20 cellular contexts compared by ENCODE assay signal in the genomic region with DNA sequence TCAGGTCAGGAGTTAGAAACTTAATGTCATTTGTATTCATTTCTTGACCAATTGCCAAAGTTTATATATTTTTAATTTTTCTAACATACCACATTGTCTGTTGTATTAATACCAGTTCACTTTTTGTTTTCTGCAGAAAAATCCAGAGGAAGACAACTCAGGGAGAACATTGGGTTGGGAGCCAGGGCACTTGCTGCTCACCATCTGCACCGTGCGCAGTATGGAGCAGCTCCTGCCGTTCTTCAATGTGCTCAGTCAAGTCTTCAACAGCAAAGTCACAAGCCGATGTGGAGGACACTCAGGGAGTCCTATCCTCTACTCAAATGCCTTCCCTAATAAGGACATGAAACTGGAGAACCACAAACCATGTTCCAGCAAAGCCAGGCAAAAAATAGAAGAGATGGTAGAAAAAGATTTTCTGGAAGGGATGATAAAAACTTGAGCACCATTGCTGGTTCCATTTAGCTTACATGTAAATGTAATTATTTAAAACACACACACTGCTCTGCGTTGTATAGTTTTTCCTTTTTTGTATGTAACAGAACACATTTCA.
"Had no signal": no experiment of that assay in that cellular context is flagged by ENCODE, and none has a peak within 500 bp of the region (broad histone marks: within the 10 kb centered on the region; RNA-seq: fewer than 3 reads in every experiment).

No MANE protein-coding gene starts in this region.

- H3K27ac ChIP-seq: esophagus squamous epithelium, spleen, tibial artery had no signal

- H3K4me1 Mint-ChIP-seq: central memory CD8-positive, alpha-beta T cell; nephron progenitor cell; stimulated activated memory B cell treated with anti-CD40 and anti-IgM and Interleukin-4, amounts not matched to agents 10 μg/mL and 1 μg/mL and 100 μg/mL, for 72 hours had no signal

- H3K27ac Mint-ChIP-seq: dendritic cell treated with granulocyte-macrophage colony-stimulating factor and Interleukin-4, amounts not matched to agents 40 ng/mL and 50 ng/mL, for 4 days; stimulated activated memory B cell treated with anti-CD40 and anti-IgM and Interleukin-4, amounts not matched to agents 10 μg/mL and 1 μg/mL and 100 μg/mL, for 72 hours had no signal

- DNase-seq: effector memory CD8-positive, alpha-beta T cell; esophagus squamous epithelium; foreskin fibroblast; kidney; left colon; left ventricle myocardium superior; naive thymus-derived CD4-positive, alpha-beta T cell; nephron progenitor cell; posterior cingulate gyrus; right cardiac atrium; spleen; stimulated activated CD4-positive, alpha-beta T cell treated with anti-CD3 and anti-CD28 coated beads, Interleukin-15, amount 100 ng/mL, for 24 hours; stimulated activated CD4-positive, alpha-beta T cell treated with anti-CD3 and anti-CD28 coated beads, Interleukin-1b, Interleukin-23, amount 100 ng/mL, for 48 hours; stimulated activated CD4-positive, alpha-beta T cell treated with anti-CD3 and anti-CD28 coated beads, Interleukin-4, amount 100 ng/mL, for 24 hours; tibial artery had no signal

- H3K9me3 ChIP-seq: esophagus squamous epithelium, spleen, tibial artery had no signal

- ATAC-seq: effector memory CD8-positive, alpha-beta T cell; left colon; left ventricle myocardium superior; naive thymus-derived CD4-positive, alpha-beta T cell; right cardiac atrium; stimulated activated memory B cell treated with anti-CD40 and anti-IgM and Interleukin-4, amounts not matched to agents 10 μg/mL and 1 μg/mL and 100 μg/mL, for 72 hours had no signal

- H3K27me3 Mint-ChIP-seq: central memory CD8-positive, alpha-beta T cell; dendritic cell treated with granulocyte-macrophage colony-stimulating factor and Interleukin-4, amounts not matched to agents 40 ng/mL and 50 ng/mL, for 4 days; effector memory CD8-positive, alpha-beta T cell; naive thymus-derived CD4-positive, alpha-beta T cell; stimulated activated memory B cell treated with anti-CD40 and anti-IgM and Interleukin-4, amounts not matched to agents 10 μg/mL and 1 μg/mL and 100 μg/mL, for 72 hours; stimulated activated naive CD8-positive, alpha-beta T cell treated with anti-CD3 and anti-CD28 coated beads, Interleukin-15, Interleukin-2, amounts not matched to agents 100 ng/mL and 50 ng/mL, for 24 hours had no signal

- H3K27me3 ChIP-seq: esophagus squamous epithelium, spleen, tibial artery had no signal

- H3K4me3 Mint-ChIP-seq: central memory CD8-positive, alpha-beta T cell; dendritic cell treated with granulocyte-macrophage colony-stimulating factor and Interleukin-4, amounts not matched to agents 40 ng/mL and 50 ng/mL, for 4 days; effector memory CD8-positive, alpha-beta T cell; naive thymus-derived CD4-positive, alpha-beta T cell; nephron progenitor cell; stimulated activated memory B cell treated with anti-CD40 and anti-IgM and Interleukin-4, amounts not matched to agents 10 μg/mL and 1 μg/mL and 100 μg/mL, for 72 hours; stimulated activated naive CD8-positive, alpha-beta T cell treated with anti-CD3 and anti-CD28 coated beads, Interleukin-15, Interleukin-2, amounts not matched to agents 100 ng/mL and 50 ng/mL, for 24 hours had no signal

- H3K4me1 ChIP-seq: spleen, tibial artery had no signal

- H3K9me3 Mint-ChIP-seq: central memory CD8-positive, alpha-beta T cell; dendritic cell treated with granulocyte-macrophage colony-stimulating factor and Interleukin-4, amounts not matched to agents 40 ng/mL and 50 ng/mL, for 4 days; effector memory CD8-positive, alpha-beta T cell; naive thymus-derived CD4-positive, alpha-beta T cell; nephron progenitor cell; stimulated activated memory B cell treated with anti-CD40 and anti-IgM and Interleukin-4, amounts not matched to agents 10 μg/mL and 1 μg/mL and 100 μg/mL, for 72 hours; stimulated activated naive CD8-positive, alpha-beta T cell treated with anti-CD3 and anti-CD28 coated beads, Interleukin-15, Interleukin-2, amounts not matched to agents 100 ng/mL and 50 ng/mL, for 24 hours had no signal

- H3K4me3 ChIP-seq: esophagus squamous epithelium, lung, spleen, tibial artery had no signal
